ENCODE assay signal across 12 cellular contexts in the genomic region with DNA sequence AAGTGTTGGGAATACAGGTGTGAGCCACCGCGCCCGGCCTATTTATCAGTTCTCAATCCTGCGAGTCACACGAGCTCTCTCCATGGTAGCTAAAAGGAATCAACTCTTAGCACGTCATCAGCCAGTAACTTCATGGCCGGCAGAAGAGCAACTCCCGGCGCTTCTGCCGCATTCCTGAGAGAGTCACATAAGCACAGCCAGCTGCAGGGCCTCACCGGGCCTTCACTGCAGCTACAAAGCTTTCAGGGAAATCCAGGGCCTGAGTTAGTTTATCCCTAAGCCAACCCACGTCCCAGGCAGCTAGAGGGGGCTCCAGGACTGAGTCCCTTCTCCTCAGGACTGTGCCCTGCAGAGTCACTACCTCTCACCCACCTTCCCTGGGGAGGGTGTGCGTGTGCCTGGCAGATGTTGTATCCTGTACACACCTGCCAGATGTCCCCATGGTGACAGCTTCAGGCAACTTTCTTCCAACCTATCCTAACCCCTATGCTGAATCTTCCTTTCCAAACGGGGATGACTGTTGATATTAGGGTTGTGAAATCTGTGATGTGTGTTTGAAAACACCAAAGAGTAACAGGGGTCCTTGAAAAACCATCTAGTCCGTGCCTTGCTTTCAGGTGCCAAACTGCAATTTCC. TPM values are rescaled to one million over a fixed set of nuclear protein-coding genes. Genes with fewer than 3 reads are reported as not detected.
DNase-seq lines count a peak whose midpoint lies in the region; ATAC-seq and TF ChIP-seq lines count a peak whose summit lies in the region.
"Had no signal": no experiment of that assay in that cellular context is flagged by ENCODE, and none has a peak within 500 bp of the region (broad histone marks: within the 10 kb centered on the region; RNA-seq: fewer than 3 reads in every experiment).

No MANE protein-coding gene starts in this region.

- POLR2A ChIA-PET in AG04449 (lab: Yijun Ruan, JAX): no interaction called here

- H3K36me3 ChIP-seq in ectodermal cell (ENCODE audit: control insufficient read depth, insufficient read depth, low read length): no peaks in the 10 kb centered on the region
- peaks cover 15 to 16% of the 10 kb centered on the region in 2 donors for H3K36me3 ChIP-seq in mucosa of rectum (ENCODE audit: control insufficient read depth in 2 of 2, insufficient read depth in 2 of 2, low read length in 2 of 2)
- H3K36me3 ChIP-seq in breast epithelium: no peaks in the 10 kb centered on the region
- H3K36me3 ChIP-seq in thyroid gland: no peaks in the 10 kb centered on the region
- H3K36me3 ChIP-seq: vagina had no signal

- no peak for TF ChIP-seq CTCF in AG04449 (IDR thresholded peaks at IDR 0.05; ENCODE audit: insufficient read depth, low read length, missing control alignments)
- peak; percentile 8 for TF ChIP-seq CTCF in HFF-Myc (IDR thresholded peaks at IDR 0.05; ENCODE audit: low read depth, low read length, missing control alignments)
- TF ChIP-seq CTCF in breast epithelium (IDR thresholded peaks at IDR 0.05): no peak
- no peak for TF ChIP-seq CTCF in thyroid gland (IDR thresholded peaks at IDR 0.05)

- H3K27ac ChIP-seq in ectodermal cell (ENCODE audit: insufficient read depth, low read depth, low read length, poor library complexity, severe bottlenecking) (peak overlapping the region; percentile 9), mucosa of rectum (ENCODE audit: low read depth in 2 of 2, low read length in 2 of 2) (peak overlapping the region; percentile 26 to 48), breast epithelium (peak overlapping the region in 1 of 2 donors; percentile 0), thyroid gland (no peak overlapping the region)
- H3K27ac ChIP-seq: left lung, vagina had no signal

- H3K4me1 ChIP-seq in ectodermal cell (ENCODE audit: control insufficient read depth, insufficient read depth, low read length) (peaks cover 16% of the 10 kb centered on the region), mucosa of rectum (ENCODE audit: control insufficient read depth in 2 of 2, insufficient read depth in 2 of 2, low read length in 2 of 2) (peaks cover 10 to 11% of the 10 kb centered on the region in 2 donors), breast epithelium (peaks cover 6 to 11% of the 10 kb centered on the region in 2 donors), thyroid gland (peaks cover 25 to 38% of the 10 kb centered on the region in 2 donors)

- CTCF ChIA-PET in AG04449 (lab: Yijun Ruan, JAX): interaction anchor here (0.6 to 2.6 kb wide), 5 partner anchors 10 to 144 kb away, joined by 3 to 8 read pairs (median 3); no protein-coding TSS in a partner anchor

- ATAC-seq in GM21529 (IDR thresholded peaks at IDR 0.05; ENCODE audit: unreplicated experiment) (no peak), GM21786 (IDR thresholded peaks at IDR 0.05; ENCODE audit: unreplicated experiment) (no peak)
- ATAC-seq: left lung had no signal

- no peaks in the 10 kb centered on the region for H3K27me3 ChIP-seq in ectodermal cell (ENCODE audit: control insufficient read depth, insufficient read depth, low read length, poor library complexity, severe bottlenecking)
- no peaks in the 10 kb centered on the region for H3K27me3 ChIP-seq in mucosa of rectum (ENCODE audit: control insufficient read depth in 2 of 2, insufficient read depth in 2 of 2, low read length in 2 of 2)
- no peaks in the 10 kb centered on the region for H3K27me3 ChIP-seq in breast epithelium
- H3K27me3 ChIP-seq in thyroid gland: no peaks in the 10 kb centered on the region
- H3K27me3 ChIP-seq: left lung, vagina had no signal

- H3K9me3 ChIP-seq in ectodermal cell (ENCODE audit: control insufficient read depth, low read length) (no peaks in the 10 kb centered on the region), mucosa of rectum (ENCODE audit: control insufficient read depth in 2 of 2, low read length in 2 of 2) (no peaks in the 10 kb centered on the region), breast epithelium (no peaks in the 10 kb centered on the region), thyroid gland (no peaks in the 10 kb centered on the region)
- H3K9me3 ChIP-seq: left lung, vagina had no signal

- intact Hi-C loops in breast epithelium (cut with DNase I; ENCODE audit: low total_unique reads): no loop called here
- intact Hi-C loops in thyroid gland (cut with DNase I): no loop called here

- no peak overlapping the region for H3K4me3 ChIP-seq in AG04449 (ENCODE audit: low read depth, low read length)
- no peak overlapping the region for H3K4me3 ChIP-seq in HFF-Myc (replicated peaks; ENCODE audit: low read depth, low read length)
- H3K4me3 ChIP-seq in ectodermal cell (ENCODE audit: insufficient read depth, low read depth, low read length): no peak overlapping the region
- no peak overlapping the region for H3K4me3 ChIP-seq in mucosa of rectum (ENCODE audit: low read length in 2 of 2)
- H3K4me3 ChIP-seq in breast epithelium: no peak overlapping the region
- no peak overlapping the region for H3K4me3 ChIP-seq in thyroid gland (replicated peaks in 1 of 3)
- H3K4me3 ChIP-seq: left lung, vagina had no signal

- TF ChIP-seq POLR2A in breast epithelium (IDR thresholded peaks at IDR 0.05) (no peak), thyroid gland (IDR thresholded peaks at IDR 0.05) (no peak)

- 84 to 85% methylated on average over 15 of the region's 15 CpGs for WGBS in ectodermal cell, 2 experiments
- WGBS in thyroid gland, 2 donors: 90 to 91% methylated on average over 14 to 15 of the region's 15 CpGs

- H3K9ac ChIP-seq in mucosa of rectum (ENCODE audit: low read depth in 1 of 2, low read length in 2 of 2): no peak overlapping the region

- DNase-seq in AG04449 (ENCODE audit: low read depth, low spot score) (peak; percentile 34), HFF-Myc (ENCODE audit: extremely low read depth, low read depth) (no peak), breast epithelium (ENCODE audit: low spot score in 2 of 2) (no peak), thyroid gland (no peak)
- DNase-seq: left lung, NCI-H1048, T-helper 1 cell had no signal

RNA-seq across cellular contexts. Expression of gene ARFGAP3, which starts 45.9 kb away (rescaled TPM):
- polyA plus RNA-seq in ectodermal cell (2013, experiment 1 of 4): 25.7 TPM
- polyA plus RNA-seq in ectodermal cell (2013, experiment 2 of 4): 24.5 TPM
- 22.7 TPM for polyA plus RNA-seq in ectodermal cell (2013, experiment 3 of 4)
- polyA plus RNA-seq in ectodermal cell (2013, experiment 4 of 4): 26.9 TPM
- total RNA-seq in breast epithelium: 10 to 100 TPM; 51.2 to 90.7 (median 70.8) TPM
- 100 to 1,000 TPM in 2 of 4 donors, 10 to 100 TPM in 2; 82.3 to 106 (median 94.2) TPM for total RNA-seq in thyroid gland

Comparison
In these comparisons a context has a peak if more than half of its experiments do, and no peak if none do; other contexts are left out.
1. H3K27ac ChIP-seq: peak in ectodermal cell (single experiment) and mucosa of rectum (2 of 2); none in thyroid gland (0 of 3).